38 cellular contexts compared by ENCODE assay signal in the genomic region with DNA sequence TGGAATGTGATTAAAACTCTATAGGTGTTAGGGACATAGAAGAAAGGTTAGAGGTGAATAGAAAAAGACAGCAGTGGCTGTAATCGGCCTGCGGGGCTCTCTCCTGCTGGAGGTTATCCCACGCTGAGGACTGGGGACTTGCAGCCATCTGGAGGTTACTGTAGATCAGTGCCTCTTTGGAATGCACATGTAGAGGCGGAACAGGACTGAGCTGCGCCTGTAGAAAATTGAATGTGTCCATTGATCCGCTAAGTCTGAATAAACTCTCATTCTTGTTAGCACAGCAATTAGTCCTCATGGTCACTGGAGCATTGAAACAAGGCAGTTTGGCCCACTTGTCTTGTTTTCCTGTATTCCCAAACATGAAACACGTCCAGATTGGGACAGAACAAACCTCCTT. TPM values are rescaled to one million over a fixed set of nuclear protein-coding genes. Genes with fewer than 3 reads are reported as not detected.
DNase-seq lines count a peak whose midpoint lies in the region; ATAC-seq and TF ChIP-seq lines count a peak whose summit lies in the region.
"Had no signal": no experiment of that assay in that cellular context is flagged by ENCODE, and none has a peak within 500 bp of the region (broad histone marks: within the 10 kb centered on the region; RNA-seq: fewer than 3 reads in every experiment).

No MANE protein-coding gene starts in this region.

- TF ChIP-seq CTCF in osteocyte (IDR thresholded peaks at IDR 0.05) = no peak

- no peak overlapping the region for H3K4me3 Mint-ChIP-seq in osteocyte (ENCODE audit: unreplicated experiment)
- H3K4me3 Mint-ChIP-seq: activated CD4-positive, alpha-beta memory T cell treated with anti-CD3 and anti-CD28 coated beads for 36 hours; activated naive CD8-positive, alpha-beta T cell treated with anti-CD3 and anti-CD28 coated beads, Interleukin-2, amount 50 U/mL, for 24 hours; CD8-positive, alpha-beta memory T cell; natural killer cell treated with Interleukin-12 subunit alpha and Interleukin-12 subunit beta and Interleukin-15 and Interleukin-18, amount 100 ng/mL, for 72 hours; stimulated activated naive CD8-positive, alpha-beta T cell treated with anti-CD3 and anti-CD28 coated beads, Interleukin-15, amount 100 ng/mL, for 72 hours had no signal

- H3K27me3 Mint-ChIP-seq in osteocyte (ENCODE audit: unreplicated experiment) = peaks cover 9% of the 10 kb centered on the region
- H3K27me3 Mint-ChIP-seq: activated naive CD8-positive, alpha-beta T cell treated with anti-CD3 and anti-CD28 coated beads, Interleukin-2, amount 50 U/mL, for 24 hours had no signal

- DNase-seq in G401 (ENCODE audit: low spot score) (peak; percentile 3), NCI-H774 (lab: John Stamatoyannopoulos, UW) (peak; percentile 23), globus pallidus (ENCODE audit: low spot score) (peak; percentile 14), putamen (ENCODE audit: low spot score) (peak; percentile 14), osteocyte (ENCODE audit: extremely low spot score, unreplicated experiment) (no peak), A172 (ENCODE audit: low spot score) (no peak)
- DNase-seq: activated CD4-positive, alpha-beta memory T cell treated with anti-CD3 and anti-CD28 coated beads for 36 hours; activated CD4-positive, alpha-beta T cell treated with anti-CD3 and anti-CD28 coated beads for 1 hour; activated CD8-positive, alpha-beta memory T cell treated with anti-CD3 and anti-CD28 coated beads, Interleukin-2, amount 50 U/mL, for 4 hours; activated naive CD4-positive, alpha-beta T cell; activated naive CD8-positive, alpha-beta T cell treated with anti-CD3 and anti-CD28 coated beads, Interleukin-2, amount 50 U/mL, for 24 hours; BE2C; CD8-positive, alpha-beta memory T cell; colonic mucosa; DMS 273 treated with DMSO at 0.1 percent for 48 hours; effector memory CD4-positive, alpha-beta T cell; foreskin fibroblast; HCEC 1CT; heart right ventricle; Kasumi-1; left cardiac atrium; mucosa of descending colon; NCI-H1436 treated with DMSO at 0.1 percent for 48 hours; NCI-H2107; NCI-H446 treated with DMSO at 0.1 percent for 48 hours; NK-92 treated with Interleukin-12 subunit alpha and Interleukin-12 subunit beta, amount 100 ng/mL, for 24 hours; ovary; PC-3; spleen; stimulated activated naive CD8-positive, alpha-beta T cell treated with anti-CD3 and anti-CD28 coated beads, Interleukin-15, amount 100 ng/mL, for 72 hours; uterus had no signal

- no peak overlapping the region for H3K27ac Mint-ChIP-seq in osteocyte (ENCODE audit: unreplicated experiment)
- H3K27ac Mint-ChIP-seq: activated CD4-positive, alpha-beta memory T cell treated with anti-CD3 and anti-CD28 coated beads for 36 hours; activated naive CD8-positive, alpha-beta T cell treated with anti-CD3 and anti-CD28 coated beads, Interleukin-2, amount 50 U/mL, for 24 hours; CD8-positive, alpha-beta memory T cell; natural killer cell treated with Interleukin-12 subunit alpha and Interleukin-12 subunit beta and Interleukin-15 and Interleukin-18, amount 100 ng/mL, for 72 hours; stimulated activated naive CD8-positive, alpha-beta T cell treated with anti-CD3 and anti-CD28 coated beads, Interleukin-15, amount 100 ng/mL, for 72 hours had no signal

- in situ Hi-C loops in G401 (cut with HindIII; ENCODE audit: low sequenced_read_pairs) = no loop called here

- no peaks in the 10 kb centered on the region for H3K4me1 Mint-ChIP-seq in osteocyte (ENCODE audit: unreplicated experiment)
- H3K4me1 Mint-ChIP-seq: activated naive CD8-positive, alpha-beta T cell treated with anti-CD3 and anti-CD28 coated beads, Interleukin-2, amount 50 U/mL, for 24 hours; CD8-positive, alpha-beta memory T cell; stimulated activated naive CD8-positive, alpha-beta T cell treated with anti-CD3 and anti-CD28 coated beads, Interleukin-15, amount 100 ng/mL, for 72 hours had no signal

- no peaks in the 10 kb centered on the region for H3K36me3 Mint-ChIP-seq in osteocyte (ENCODE audit: unreplicated experiment)
- H3K36me3 Mint-ChIP-seq: activated CD4-positive, alpha-beta memory T cell treated with anti-CD3 and anti-CD28 coated beads for 36 hours; CD8-positive, alpha-beta memory T cell; natural killer cell treated with Interleukin-12 subunit alpha and Interleukin-12 subunit beta and Interleukin-15 and Interleukin-18, amount 100 ng/mL, for 72 hours had no signal

- no peaks in the 10 kb centered on the region for H3K9me3 Mint-ChIP-seq in osteocyte (ENCODE audit: unreplicated experiment)
- H3K9me3 Mint-ChIP-seq: activated CD4-positive, alpha-beta memory T cell treated with anti-CD3 and anti-CD28 coated beads for 36 hours; activated naive CD8-positive, alpha-beta T cell treated with anti-CD3 and anti-CD28 coated beads, Interleukin-2, amount 50 U/mL, for 24 hours; natural killer cell treated with Interleukin-12 subunit alpha and Interleukin-12 subunit beta and Interleukin-15 and Interleukin-18, amount 100 ng/mL, for 72 hours; stimulated activated naive CD8-positive, alpha-beta T cell treated with anti-CD3 and anti-CD28 coated beads, Interleukin-15, amount 100 ng/mL, for 72 hours had no signal

- ATAC-seq in GM19351 (IDR thresholded peaks at IDR 0.05; ENCODE audit: unreplicated experiment) (no peak), SK-N-SH treated with all-trans-retinoic acid at 6 μM for 48 hours (no peak)
- ATAC-seq: activated naive CD8-positive, alpha-beta T cell treated with anti-CD3 and anti-CD28 coated beads, Interleukin-2, amount 50 U/mL, for 24 hours; GM12878; heart right ventricle; left cardiac atrium; mucosa of descending colon; natural killer cell treated with Interleukin-12 subunit alpha and Interleukin-12 subunit beta and Interleukin-15 and Interleukin-18, amount 100 ng/mL, for 72 hours; PC-3; Right ventricle myocardium inferior; stimulated activated naive CD8-positive, alpha-beta T cell treated with anti-CD3 and anti-CD28 coated beads, Interleukin-15, amount 100 ng/mL, for 72 hours had no signal

TF ChIP-seq in SK-N-SH treated with all-trans-retinoic acid at 6 μM for 48 hours, 23 proteins besides CTCF, POLR2A, EP300 and RAD21 (continues in another document):
- TF ChIP-seq ISL1 (CRISPR knock-in tag; IDR thresholded peaks at IDR 0.05) (no peak), ESRRG (CRISPR knock-in tag; IDR thresholded peaks at IDR 0.05) (no peak), ZFP30 (CRISPR knock-in tag; IDR thresholded peaks at IDR 0.05) (no peak), PPARA (CRISPR knock-in tag; IDR thresholded peaks at IDR 0.05; ENCODE audit: borderline replicate concordance) (no peak), GLIS3 (CRISPR knock-in tag; IDR thresholded peaks at IDR 0.05) (no peak), BACH2 (CRISPR knock-in tag; IDR thresholded peaks at IDR 0.05; ENCODE audit: borderline replicate concordance) (no peak), ZC3H10 (CRISPR knock-in tag; IDR thresholded peaks at IDR 0.05) (no peak)
- TF ChIP-seq, protein P1, sequence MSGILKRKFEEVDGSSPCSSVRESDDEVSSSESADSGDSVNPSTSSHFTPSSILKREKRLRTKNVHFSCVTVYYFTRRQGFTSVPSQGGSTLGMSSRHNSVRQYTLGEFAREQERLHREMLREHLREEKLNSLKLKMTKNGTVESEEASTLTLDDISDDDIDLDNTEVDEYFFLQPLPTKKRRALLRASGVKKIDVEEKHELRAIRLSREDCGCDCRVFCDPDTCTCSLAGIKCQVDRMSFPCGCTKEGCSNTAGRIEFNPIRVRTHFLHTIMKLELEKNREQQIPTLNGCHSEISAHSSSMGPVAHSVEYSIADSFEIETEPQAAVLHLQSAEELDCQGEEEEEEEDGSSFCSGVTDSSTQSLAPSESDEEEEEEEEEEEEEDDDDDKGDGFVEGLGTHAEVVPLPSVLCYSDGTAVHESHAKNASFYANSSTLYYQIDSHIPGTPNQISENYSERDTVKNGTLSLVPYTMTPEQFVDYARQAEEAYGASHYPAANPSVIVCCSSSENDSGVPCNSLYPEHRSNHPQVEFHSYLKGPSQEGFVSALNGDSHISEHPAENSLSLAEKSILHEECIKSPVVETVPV (CRISPR knock-in tag; IDR thresholded peaks at IDR 0.05) = no peak
- TF ChIP-seq, protein P2, sequence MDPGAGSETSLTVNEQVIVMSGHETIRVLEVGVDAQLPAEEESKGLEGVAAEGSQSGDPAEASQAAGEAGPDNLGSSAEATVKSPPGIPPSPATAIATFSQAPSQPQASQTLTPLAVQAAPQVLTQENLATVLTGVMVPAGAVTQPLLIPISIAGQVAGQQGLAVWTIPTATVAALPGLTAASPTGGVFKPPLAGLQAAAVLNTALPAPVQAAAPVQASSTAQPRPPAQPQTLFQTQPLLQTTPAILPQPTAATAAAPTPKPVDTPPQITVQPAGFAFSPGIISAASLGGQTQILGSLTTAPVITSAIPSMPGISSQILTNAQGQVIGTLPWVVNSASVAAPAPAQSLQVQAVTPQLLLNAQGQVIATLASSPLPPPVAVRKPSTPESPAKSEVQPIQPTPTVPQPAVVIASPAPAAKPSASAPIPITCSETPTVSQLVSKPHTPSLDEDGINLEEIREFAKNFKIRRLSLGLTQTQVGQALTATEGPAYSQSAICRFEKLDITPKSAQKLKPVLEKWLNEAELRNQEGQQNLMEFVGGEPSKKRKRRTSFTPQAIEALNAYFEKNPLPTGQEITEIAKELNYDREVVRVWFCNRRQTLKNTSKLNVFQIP (CRISPR knock-in tag; IDR thresholded peaks at IDR 0.05; ENCODE audit: borderline replicate concordance, low read depth) = no peak
- TF ChIP-seq, protein P3, sequence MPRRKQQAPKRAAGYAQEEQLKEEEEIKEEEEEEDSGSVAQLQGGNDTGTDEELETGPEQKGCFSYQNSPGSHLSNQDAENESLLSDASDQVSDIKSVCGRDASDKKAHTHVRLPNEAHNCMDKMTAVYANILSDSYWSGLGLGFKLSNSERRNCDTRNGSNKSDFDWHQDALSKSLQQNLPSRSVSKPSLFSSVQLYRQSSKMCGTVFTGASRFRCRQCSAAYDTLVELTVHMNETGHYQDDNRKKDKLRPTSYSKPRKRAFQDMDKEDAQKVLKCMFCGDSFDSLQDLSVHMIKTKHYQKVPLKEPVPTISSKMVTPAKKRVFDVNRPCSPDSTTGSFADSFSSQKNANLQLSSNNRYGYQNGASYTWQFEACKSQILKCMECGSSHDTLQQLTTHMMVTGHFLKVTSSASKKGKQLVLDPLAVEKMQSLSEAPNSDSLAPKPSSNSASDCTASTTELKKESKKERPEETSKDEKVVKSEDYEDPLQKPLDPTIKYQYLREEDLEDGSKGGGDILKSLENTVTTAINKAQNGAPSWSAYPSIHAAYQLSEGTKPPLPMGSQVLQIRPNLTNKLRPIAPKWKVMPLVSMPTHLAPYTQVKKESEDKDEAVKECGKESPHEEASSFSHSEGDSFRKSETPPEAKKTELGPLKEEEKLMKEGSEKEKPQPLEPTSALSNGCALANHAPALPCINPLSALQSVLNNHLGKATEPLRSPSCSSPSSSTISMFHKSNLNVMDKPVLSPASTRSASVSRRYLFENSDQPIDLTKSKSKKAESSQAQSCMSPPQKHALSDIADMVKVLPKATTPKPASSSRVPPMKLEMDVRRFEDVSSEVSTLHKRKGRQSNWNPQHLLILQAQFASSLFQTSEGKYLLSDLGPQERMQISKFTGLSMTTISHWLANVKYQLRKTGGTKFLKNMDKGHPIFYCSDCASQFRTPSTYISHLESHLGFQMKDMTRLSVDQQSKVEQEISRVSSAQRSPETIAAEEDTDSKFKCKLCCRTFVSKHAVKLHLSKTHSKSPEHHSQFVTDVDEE (CRISPR knock-in tag; IDR thresholded peaks at IDR 0.05) = no peak

RNA-seq across cellular contexts. Expression of a gene that starts 46.3 kb away (rescaled TPM):
- total RNA-seq in G401 (2014; rRNA removed; shearing (Covaris generic)) = not detected in 2 replicates
- total RNA-seq in osteocyte = 2.8 and 3.6 TPM in 2 replicates
- not detected in 2 replicates for total RNA-seq in A172 (2014; rRNA removed; shearing (Covaris generic))
- total RNA-seq: activated CD4-positive, alpha-beta memory T cell treated with anti-CD3 and anti-CD28 coated beads for 36 hours; lung microvascular endothelial cell; natural killer cell treated with Interleukin-12 subunit alpha and Interleukin-12 subunit beta and Interleukin-15 and Interleukin-18, amount 100 ng/mL, for 72 hours; PC-3; T-helper 2 cell treated with Interferon-gamma antibody and Interleukin-4, amounts not matched to agents 100 ng/mL and 5 ng/mL, for 36 hours had no signal

Comparison
In these comparisons a context has a peak if more than half of its experiments do, and no peak if none do; other contexts are left out.
1. DNase-seq: peak in G401 (single experiment), NCI-H774 (single experiment), globus pallidus (single experiment) and putamen (single experiment); none in osteocyte (single experiment) and A172 (single experiment).